Comparison of ENCODE assay signal across 8 cellular contexts in genomic region chr16:84649511-84649861, GRCh38. TPM values are rescaled to one million over a fixed set of nuclear protein-coding genes. Genes with fewer than 3 reads are reported as not detected.
DNase-seq lines count a peak whose midpoint lies in the region; ATAC-seq and TF ChIP-seq lines count a peak whose summit lies in the region.

No MANE protein-coding gene starts in this region.

- peaks cover 32% of the 10 kb centered on the region for H3K79me2 ChIP-seq in PC-9 (ENCODE audit: low read depth)

- H3K4me3 ChIP-seq in PC-9 (peak overlapping the region; percentile 98), esophagus (ENCODE audit: low read depth in 1 of 2, low read length in 2 of 2) (peak overlapping the region; percentile 70 to 86), neuron (ENCODE audit: low read length) (peak overlapping the region; percentile 51)

- DNase-seq in PC-9 (no peak), OCI-M1 (lab: John Stamatoyannopoulos, UW) (no peak), iPS-NIHi7 (ENCODE audit: extremely low spot score) (no peak), GDM1 (lab: John Stamatoyannopoulos, UW) (no peak)

- peaks cover 12% of the 10 kb centered on the region; the same call in 1 of the 2 replicates for H3K4me1 ChIP-seq in PC-9 (replicated peaks; ENCODE audit: insufficient read depth)
- H3K4me1 ChIP-seq in esophagus (ENCODE audit: control insufficient read depth in 2 of 2, insufficient read depth in 2 of 2, low read length in 1 of 2) = peaks cover 2 to 3% of the 10 kb centered on the region in 2 donors
- peaks cover 20% of the 10 kb centered on the region for H3K4me1 ChIP-seq in neuron (ENCODE audit: insufficient read depth, low read length)

- no peaks in the 10 kb centered on the region for H3K9me2 ChIP-seq in PC-9 (ENCODE audit: insufficient read depth)

- no peaks in the 10 kb centered on the region for H3K27me3 ChIP-seq in PC-9 (ENCODE audit: insufficient read depth, low read depth)
- no peaks in the 10 kb centered on the region for H3K27me3 ChIP-seq in esophagus (ENCODE audit: control insufficient read depth in 1 of 2, insufficient read depth in 2 of 2, low read length in 2 of 2)
- H3K27me3 ChIP-seq in neuron (ENCODE audit: insufficient read depth, low read length) = no peaks in the 10 kb centered on the region

- H3K27ac ChIP-seq in C4-2B (peak overlapping the region; percentile 75), PC-9 (no peak overlapping the region), esophagus (ENCODE audit: low read depth in 2 of 2, low read length in 1 of 2) (peak overlapping the region; percentile 81 to 83)

- no peak for ATAC-seq in HG03108 (IDR thresholded peaks at IDR 0.05; ENCODE audit: unreplicated experiment)

- H3K4me2 ChIP-seq in PC-9 = peak overlapping the region; percentile 98

- POLR2A ChIA-PET in PC-9 (lab: Charles Lee; ENCODE audit: unreplicated experiment) = no interaction called here

- H3K9me3 ChIP-seq in PC-9 (ENCODE audit: insufficient read depth, low read depth) = no peaks in the 10 kb centered on the region
- H3K9me3 ChIP-seq in esophagus (ENCODE audit: control insufficient read depth in 2 of 2, insufficient read depth in 1 of 2, low read depth in 1 of 2, low read length in 1 of 2) = no peaks in the 10 kb centered on the region
- no peaks in the 10 kb centered on the region for H3K9me3 ChIP-seq in neuron (ENCODE audit: low read length)

- no TSS peak for BruUV-seq in PC-9 (replicated peaks; lab: Mats Ljungman, UMichigan)

- 0 out of 2 replicates have a peak, but pooled peaks cover 8% of the 10 kb centered on the region for H3F3A ChIP-seq in PC-9 (ENCODE audit: insufficient read depth, low read depth)

- H3K36me3 ChIP-seq in PC-9 (ENCODE audit: low read depth) = peaks cover 3% of the 10 kb centered on the region; the same call in 1 of the 2 replicates
- H3K36me3 ChIP-seq in esophagus (ENCODE audit: control insufficient read depth in 2 of 2, insufficient read depth in 2 of 2, low read length in 1 of 2) = peaks cover 0 to 18% of the 10 kb centered on the region in 2 donors
- H3K36me3 ChIP-seq in neuron (ENCODE audit: insufficient read depth, low read length) = peaks cover 5% of the 10 kb centered on the region

- intact Hi-C loops in PC-9 (cut with micrococcal nuclease; ENCODE audit: unreplicated experiment) = no loop called here

- H2AFZ ChIP-seq in PC-9 (no peak overlapping the region), neuron (ENCODE audit: low read depth, low read length) (no peak overlapping the region)

- TF ChIP-seq CTCF in C4-2B (conservative IDR thresholded peaks at IDR 0.05) (no peak), PC-9 (conservative IDR thresholded peaks at IDR 0.05) (no peak)

- peaks cover 8% of the 10 kb centered on the region; the same call in 1 of the 2 replicates for H4K20me1 ChIP-seq in PC-9 (ENCODE audit: insufficient read depth)

- CTCF ChIA-PET in PC-9 (lab: Charles Lee) = no interaction called here

- 46% methylated on average over 11 of the region's 11 CpGs for WGBS in esophagus, 2 donors

RNA-seq across cellular contexts. Expression of gene KLHL36, which starts 1.2 kb away (rescaled TPM):
- 73.8 and 81.9 TPM in 2 replicates for total RNA-seq in PC-9 (2021)
- polyA plus RNA-seq in esophagus = 10 to 100 TPM; 15.9 to 16.1 TPM

RNA-seq across cellular contexts. Expression of gene COTL1, which starts 31.6 kb away (rescaled TPM):
- total RNA-seq in PC-9 (2021) = 458 and 512 TPM in 2 replicates
- polyA plus RNA-seq in esophagus = 10 to 100 TPM in 1 of 2 donors, 1 to 10 TPM in 1; 7.2 to 16.6 TPM

RNA-seq across cellular contexts. Expression of gene USP10, which starts 50.3 kb away (rescaled TPM):
- 86.3 and 109 TPM in 2 replicates for total RNA-seq in PC-9 (2021)
- 10 to 100 TPM; 17.1 to 25.9 TPM for polyA plus RNA-seq in esophagus
